ENCODE assay signal across 10 cellular contexts in genomic region chr1:6922096-6922931, GRCh38.
DNase-seq lines count a peak whose midpoint lies in the region; ATAC-seq, FAIRE-seq and TF ChIP-seq lines count a peak whose summit lies in the region.
"Had no signal": no experiment of that assay in that cellular context is flagged by ENCODE, and none has a peak within 500 bp of the region (broad histone marks: within the 10 kb centered on the region; RNA-seq: fewer than 3 reads in every experiment).

No MANE protein-coding gene starts in this region.

- FAIRE-seq in HTR-8/SVneo (lab: Jason Lieb, UNC) (no peak), GM19239 (lab: Jason Lieb, UNC) (no peak)
- FAIRE-seq: D721Med had no signal

- peak; percentile 60 to 66 for DNase-seq in NCI-H446 (lab: John Stamatoyannopoulos, UW)
- DNase-seq in epithelial cell of proximal tubule (ENCODE audit: low read depth) = peak; percentile 19
- DNase-seq in neural crest cell (ENCODE audit: low read depth, low spot score) = no peak
- no peak for DNase-seq in KG1 (lab: John Stamatoyannopoulos, UW)
- DNase-seq in HTR-8/SVneo (ENCODE audit: insufficient read length, low spot score) = no peak
- no peak for DNase-seq in GM19239 (ENCODE audit: insufficient read length, low spot score)

- H3K36me3 Mint-ChIP-seq in neural crest cell (ENCODE audit: low read depth) = peaks cover 9% of the 10 kb centered on the region

- no peaks in the 10 kb centered on the region for H3K27me3 ChIP-seq in BLaER1 treated with 17β-estradiol and CSF1 and Interleukin-3, amounts not matched to agents 10 nM and 100 nM

- TF ChIP-seq CTCF in epithelial cell of proximal tubule (conservative IDR thresholded peaks at IDR 0.05; ENCODE audit: low read depth, low read length) = no peak
- no peak for TF ChIP-seq CTCF in neural crest cell (conservative IDR thresholded peaks at IDR 0.05)

- peaks cover 18 to 28% (median 22%) of the 10 kb centered on the region in 11 experiments for H3K9me3 ChIP-seq in BLaER1 treated with 17β-estradiol and CSF1 and Interleukin-3, amounts not matched to agents 10 nM and 100 nM (replicated peaks in 1 of 11)

- no peaks in the 10 kb centered on the region for H3K36me3 ChIP-seq in BLaER1 treated with 17β-estradiol and CSF1 and Interleukin-3, amounts not matched to agents 10 nM and 100 nM

- peak overlapping the region; percentile 48 for H3K27ac Mint-ChIP-seq in neural crest cell (ENCODE audit: unreplicated experiment)

- ATAC-seq in HG02798 (IDR thresholded peaks at IDR 0.05; ENCODE audit: poor library complexity, unreplicated experiment) = no peak

- H4K20me1 ChIP-seq in BLaER1 treated with 17β-estradiol and CSF1 and Interleukin-3, amounts not matched to agents 10 nM and 100 nM = no peaks in the 10 kb centered on the region

- no peaks in the 10 kb centered on the region for H3K27me3 Mint-ChIP-seq in neural crest cell (ENCODE audit: low read depth)

- H3K4me3 Mint-ChIP-seq in neural crest cell = no peak overlapping the region
- H3K4me3 Mint-ChIP-seq: central memory CD8-positive, alpha-beta T cell had no signal

- H3K9ac ChIP-seq in BLaER1 treated with 17β-estradiol and CSF1 and Interleukin-3, amounts not matched to agents 10 nM and 100 nM = no peak overlapping the region

- no peak overlapping the region for H3K27ac ChIP-seq in BLaER1 treated with 17β-estradiol and CSF1 and Interleukin-3, amounts not matched to agents 10 nM and 100 nM

- peaks cover 14% of the 10 kb centered on the region for H3K4me1 Mint-ChIP-seq in neural crest cell
- H3K4me1 Mint-ChIP-seq: central memory CD8-positive, alpha-beta T cell had no signal

- no peak overlapping the region for H3K4me3 ChIP-seq in BLaER1 treated with 17β-estradiol and CSF1 and Interleukin-3, amounts not matched to agents 10 nM and 100 nM
- H3K4me3 ChIP-seq in epithelial cell of proximal tubule (ENCODE audit: low read depth, low read length) = no peak overlapping the region

- peaks cover 14% of the 10 kb centered on the region for H3K9me3 Mint-ChIP-seq in neural crest cell
- H3K9me3 Mint-ChIP-seq: central memory CD8-positive, alpha-beta T cell had no signal

- peaks cover 6 to 74% (median 60%) of the 10 kb centered on the region in 10 experiments; a peak in 18 of 20 replicates for H3K4me1 ChIP-seq in BLaER1 treated with 17β-estradiol and CSF1 and Interleukin-3, amounts not matched to agents 10 nM and 100 nM

- H3K4me2 ChIP-seq in BLaER1 treated with 17β-estradiol and CSF1 and Interleukin-3, amounts not matched to agents 10 nM and 100 nM = peak overlapping the region in 8 of 11 experiments; percentile 25 to 74 (median 50); a peak in 15 of 22 replicates

Comparison
In these comparisons a context has a peak if more than half of its experiments do, and no peak if none do; other contexts are left out.
1. DNase-seq: peak in NCI-H446 (2 of 2) and epithelial cell of proximal tubule (single experiment); none in neural crest cell (single experiment), KG1 (single experiment), HTR-8/SVneo (single experiment) and GM19239 (single experiment).